Comparison of ENCODE assay signal across 3 cellular contexts in the genomic region with DNA sequence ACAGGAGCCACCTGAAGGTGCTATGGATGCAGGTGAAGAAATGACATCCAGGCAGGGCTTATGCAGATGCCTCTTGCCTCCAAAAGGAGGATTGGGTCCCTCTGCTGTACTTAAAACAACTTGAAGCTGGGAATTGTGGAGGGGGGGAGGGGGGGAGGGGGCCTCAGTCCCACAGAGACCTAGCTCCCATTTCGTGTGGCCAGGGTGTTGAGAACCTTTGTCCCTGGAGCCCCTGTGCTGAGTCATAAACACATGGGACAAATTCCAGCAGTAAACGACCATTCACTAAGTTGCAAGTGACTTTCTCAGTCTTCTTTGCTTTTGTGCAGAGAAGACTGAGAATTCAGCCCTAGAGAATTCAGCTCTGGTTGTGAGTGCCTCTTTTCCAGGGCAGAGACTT.
TF ChIP-seq lines count a peak whose summit lies in the region.

No MANE protein-coding gene starts in this region.

TF ChIP-seq in SK-N-SH, 30 proteins besides CTCF, POLR2A, EP300 and RAD21:
- TF ChIP-seq FOSL2 (IDR thresholded peaks at IDR 0.05; ENCODE audit: borderline replicate concordance, low read depth) (peak; percentile 33; the same call in 1 of the 2 replicates), JUND (IDR thresholded peaks at IDR 0.05) (no peak)
TF ChIP-seq in SK-N-SH: peak in this region for 1.

TF ChIP-seq in SK-N-SH treated with all-trans-retinoic acid at 6 μM for 48 hours, 23 proteins besides CTCF, POLR2A, EP300 and RAD21:
- TF ChIP-seq, protein P1, sequence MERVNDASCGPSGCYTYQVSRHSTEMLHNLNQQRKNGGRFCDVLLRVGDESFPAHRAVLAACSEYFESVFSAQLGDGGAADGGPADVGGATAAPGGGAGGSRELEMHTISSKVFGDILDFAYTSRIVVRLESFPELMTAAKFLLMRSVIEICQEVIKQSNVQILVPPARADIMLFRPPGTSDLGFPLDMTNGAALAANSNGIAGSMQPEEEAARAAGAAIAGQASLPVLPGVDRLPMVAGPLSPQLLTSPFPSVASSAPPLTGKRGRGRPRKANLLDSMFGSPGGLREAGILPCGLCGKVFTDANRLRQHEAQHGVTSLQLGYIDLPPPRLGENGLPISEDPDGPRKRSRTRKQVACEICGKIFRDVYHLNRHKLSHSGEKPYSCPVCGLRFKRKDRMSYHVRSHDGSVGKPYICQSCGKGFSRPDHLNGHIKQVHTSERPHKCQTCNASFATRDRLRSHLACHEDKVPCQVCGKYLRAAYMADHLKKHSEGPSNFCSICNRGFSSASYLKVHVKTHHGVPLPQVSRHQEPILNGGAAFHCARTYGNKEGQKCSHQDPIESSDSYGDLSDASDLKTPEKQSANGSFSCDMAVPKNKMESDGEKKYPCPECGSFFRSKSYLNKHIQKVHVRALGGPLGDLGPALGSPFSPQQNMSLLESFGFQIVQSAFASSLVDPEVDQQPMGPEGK (CRISPR knock-in tag; IDR thresholded peaks at IDR 0.05; ENCODE audit: borderline replicate concordance), result no peak
- no peak for TF ChIP-seq CREB5 (CRISPR knock-in tag; IDR thresholded peaks at IDR 0.05; ENCODE audit: low read depth)
- TF ChIP-seq TOX (CRISPR knock-in tag; IDR thresholded peaks at IDR 0.05; ENCODE audit: borderline replicate concordance), result no peak
- TF ChIP-seq ZNF565 (CRISPR knock-in tag; conservative IDR thresholded peaks at IDR 0.05; ENCODE audit: low read depth), result no peak
- TF ChIP-seq OSR1 (CRISPR knock-in tag; IDR thresholded peaks at IDR 0.05), result no peak
- no peak for TF ChIP-seq PPARA (CRISPR knock-in tag; IDR thresholded peaks at IDR 0.05; ENCODE audit: borderline replicate concordance)
- TF ChIP-seq, protein P2, sequence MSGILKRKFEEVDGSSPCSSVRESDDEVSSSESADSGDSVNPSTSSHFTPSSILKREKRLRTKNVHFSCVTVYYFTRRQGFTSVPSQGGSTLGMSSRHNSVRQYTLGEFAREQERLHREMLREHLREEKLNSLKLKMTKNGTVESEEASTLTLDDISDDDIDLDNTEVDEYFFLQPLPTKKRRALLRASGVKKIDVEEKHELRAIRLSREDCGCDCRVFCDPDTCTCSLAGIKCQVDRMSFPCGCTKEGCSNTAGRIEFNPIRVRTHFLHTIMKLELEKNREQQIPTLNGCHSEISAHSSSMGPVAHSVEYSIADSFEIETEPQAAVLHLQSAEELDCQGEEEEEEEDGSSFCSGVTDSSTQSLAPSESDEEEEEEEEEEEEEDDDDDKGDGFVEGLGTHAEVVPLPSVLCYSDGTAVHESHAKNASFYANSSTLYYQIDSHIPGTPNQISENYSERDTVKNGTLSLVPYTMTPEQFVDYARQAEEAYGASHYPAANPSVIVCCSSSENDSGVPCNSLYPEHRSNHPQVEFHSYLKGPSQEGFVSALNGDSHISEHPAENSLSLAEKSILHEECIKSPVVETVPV (CRISPR knock-in tag; IDR thresholded peaks at IDR 0.05), result no peak
- no peak for TF ChIP-seq ESRRG (CRISPR knock-in tag; IDR thresholded peaks at IDR 0.05)
- TF ChIP-seq TCF4 (CRISPR knock-in tag; IDR thresholded peaks at IDR 0.05; ENCODE audit: borderline replicate concordance), result no peak
- TF ChIP-seq ZC3H10 (CRISPR knock-in tag; IDR thresholded peaks at IDR 0.05), result no peak
TF ChIP-seq in SK-N-SH treated with all-trans-retinoic acid at 6 μM for 48 hours: peak in this region for 0.

TF ChIP-seq in H1, 55 proteins besides CTCF, POLR2A, EP300 and RAD21:
- TF ChIP-seq PHF8 (conservative IDR thresholded peaks at IDR 0.05; ENCODE audit: low read depth, low read length) (no peak), CHD1 (IDR thresholded peaks at IDR 0.05; ENCODE audit: low read depth, low read length) (no peak), CREB1 (IDR thresholded peaks at IDR 0.05) (no peak), SUZ12 (IDR thresholded peaks at IDR 0.05; ENCODE audit: low read length) (no peak), CBX8 (IDR thresholded peaks at IDR 0.05; ENCODE audit: borderline replicate concordance, low read depth, low read length) (no peak), NANOG (IDR thresholded peaks at IDR 0.05; ENCODE audit: insufficient read depth, low read depth, low read length, poor library complexity, severe bottlenecking) (no peak), BRCA1 (IDR thresholded peaks at IDR 0.05; ENCODE audit: low read depth, low read length) (no peak), YY1 (IDR thresholded peaks at IDR 0.05; ENCODE audit: low read depth, low read length) (no peak), EGR1 (IDR thresholded peaks at IDR 0.05; ENCODE audit: borderline replicate concordance, low read depth, low read length) (no peak), FOSL1 (IDR thresholded peaks at IDR 0.05; ENCODE audit: insufficient read depth, low read depth, low read length) (no peak)
- TF ChIP-seq, protein P3, sequence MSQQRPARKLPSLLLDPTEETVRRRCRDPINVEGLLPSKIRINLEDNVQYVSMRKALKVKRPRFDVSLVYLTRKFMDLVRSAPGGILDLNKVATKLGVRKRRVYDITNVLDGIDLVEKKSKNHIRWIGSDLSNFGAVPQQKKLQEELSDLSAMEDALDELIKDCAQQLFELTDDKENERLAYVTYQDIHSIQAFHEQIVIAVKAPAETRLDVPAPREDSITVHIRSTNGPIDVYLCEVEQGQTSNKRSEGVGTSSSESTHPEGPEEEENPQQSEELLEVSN (IDR thresholded peaks at IDR 0.05), result no peak
